20 cellular contexts compared by ENCODE assay signal in the genomic region with DNA sequence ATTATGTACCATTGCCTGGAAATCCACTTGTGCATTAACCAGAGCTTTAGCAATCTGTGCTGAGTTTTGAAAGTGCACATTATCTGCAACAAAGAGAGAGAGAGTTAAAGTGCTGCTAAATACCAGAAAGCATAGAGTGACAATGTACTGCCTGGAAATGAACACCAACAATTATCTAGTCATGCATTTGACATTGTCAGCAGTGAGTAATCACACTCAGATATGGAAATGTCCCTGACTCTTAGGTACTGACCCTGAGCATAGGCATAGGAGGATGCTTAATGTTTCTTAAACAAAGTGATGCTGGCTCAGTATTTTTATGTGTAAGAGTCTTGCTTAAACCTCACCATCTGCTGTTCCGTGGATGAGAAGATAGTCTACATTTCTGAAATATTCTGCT. TPM values are rescaled to one million over a fixed set of nuclear protein-coding genes. Genes with fewer than 3 reads are reported as not detected.
"Had no signal": no experiment of that assay in that cellular context is flagged by ENCODE, and none has a peak within 500 bp of the region (broad histone marks: within the 10 kb centered on the region; RNA-seq: fewer than 3 reads in every experiment).

No MANE protein-coding gene starts in this region.

- FAIRE-seq: kidney had no signal

- ATAC-seq: body of pancreas; effector memory CD8-positive, alpha-beta T cell; left lung; natural killer cell treated with Interleukin-12 subunit alpha and Interleukin-12 subunit beta and Interleukin-15 and Interleukin-18, amount 100 ng/mL, for 72 hours; sciatic nerve; stimulated activated naive B cell treated with anti-CD40 and anti-IgM and Interleukin-4, amounts not matched to agents 10 μg/mL and 1 μg/mL and 100 μg/mL, for 72 hours had no signal

- H3K27ac Mint-ChIP-seq: effector memory CD8-positive, alpha-beta T cell; mesothelial cell of epicardium; natural killer cell treated with Interleukin-12 subunit alpha and Interleukin-12 subunit beta and Interleukin-15 and Interleukin-18, amount 100 ng/mL, for 72 hours; stimulated activated naive B cell treated with anti-CD40 and anti-IgM and Interleukin-4, amounts not matched to agents 10 μg/mL and 1 μg/mL and 100 μg/mL, for 72 hours had no signal

- H3K9me3 Mint-ChIP-seq: effector memory CD8-positive, alpha-beta T cell; mesothelial cell of epicardium; natural killer cell treated with Interleukin-12 subunit alpha and Interleukin-12 subunit beta and Interleukin-15 and Interleukin-18, amount 100 ng/mL, for 72 hours; stimulated activated naive B cell treated with anti-CD40 and anti-IgM and Interleukin-4, amounts not matched to agents 10 μg/mL and 1 μg/mL and 100 μg/mL, for 72 hours had no signal

- H3K36me3 Mint-ChIP-seq: mesothelial cell of epicardium; natural killer cell treated with Interleukin-12 subunit alpha and Interleukin-12 subunit beta and Interleukin-15 and Interleukin-18, amount 100 ng/mL, for 72 hours; stimulated activated naive B cell treated with anti-CD40 and anti-IgM and Interleukin-4, amounts not matched to agents 10 μg/mL and 1 μg/mL and 100 μg/mL, for 72 hours had no signal

- H3K4me3 Mint-ChIP-seq: effector memory CD8-positive, alpha-beta T cell; mesothelial cell of epicardium; natural killer cell treated with Interleukin-12 subunit alpha and Interleukin-12 subunit beta and Interleukin-15 and Interleukin-18, amount 100 ng/mL, for 72 hours; stimulated activated naive B cell treated with anti-CD40 and anti-IgM and Interleukin-4, amounts not matched to agents 10 μg/mL and 1 μg/mL and 100 μg/mL, for 72 hours had no signal

- H3K4me1 Mint-ChIP-seq: mesothelial cell of epicardium; stimulated activated naive B cell treated with anti-CD40 and anti-IgM and Interleukin-4, amounts not matched to agents 10 μg/mL and 1 μg/mL and 100 μg/mL, for 72 hours had no signal

- DNase-seq: activated CD8-positive, alpha-beta memory T cell treated with anti-CD3 and anti-CD28 coated beads for 24 hours; activated CD8-positive, alpha-beta memory T cell treated with anti-CD3 and anti-CD28 coated beads, Interleukin-2, amount 50 U/mL, for 48 hours; activated naive CD4-positive, alpha-beta T cell; body of pancreas; effector memory CD8-positive, alpha-beta T cell; foreskin fibroblast; kidney; left lung; nucleus accumbens; stimulated activated CD4-positive, alpha-beta T cell treated with anti-CD3 and anti-CD28 coated beads, Interleukin-4, amount 100 ng/mL, for 4 hours; stimulated activated naive B cell treated with anti-CD40 and anti-IgM and Interleukin-4, amounts not matched to agents 10 μg/mL and 1 μg/mL and 100 μg/mL, for 72 hours; thyroid gland; uterus had no signal

RNA-seq across cellular contexts. Expression of a gene that starts 20.8 kb away (rescaled TPM):
- total RNA-seq: cardiac septum; dermis microvascular lymphatic vessel endothelial cell; kidney; left lung; lung microvascular endothelial cell; natural killer cell treated with Interleukin-12 subunit alpha and Interleukin-12 subunit beta and Interleukin-15 and Interleukin-18, amount 100 ng/mL, for 72 hours; sciatic nerve; subcutaneous adipose tissue; thyroid gland; uterus had no signal
